ENCODE assay signal across 1 cellular context in the genomic region with DNA sequence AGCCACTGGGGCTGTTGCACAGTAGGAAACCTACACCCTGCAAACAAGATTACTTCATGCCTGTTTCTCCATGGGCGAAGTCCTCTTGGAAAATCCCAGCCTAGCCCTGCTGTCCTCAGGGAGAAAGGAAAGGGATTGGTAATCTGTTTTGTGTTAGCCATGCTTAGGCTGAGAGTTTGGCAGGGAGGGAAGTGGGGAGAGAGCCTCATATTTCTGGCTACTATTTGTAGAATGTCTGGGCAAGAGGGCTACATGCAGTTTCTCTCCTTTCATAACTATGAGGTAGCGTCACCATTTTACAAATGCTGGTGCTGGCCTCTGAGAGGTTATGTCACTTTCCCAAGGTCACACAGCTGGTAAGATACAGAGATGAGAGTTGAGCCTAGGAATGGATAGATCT.
TF ChIP-seq lines count a peak whose summit lies in the region.

No MANE protein-coding gene starts in this region.

TF ChIP-seq in K562, 482 proteins besides CTCF, POLR2A, EP300 and RAD21:
- TF ChIP-seq ZFP36 (IDR thresholded peaks at IDR 0.05; ENCODE audit: low read depth, low read length, partially characterized antibody), result peak; percentile 45
- no peak for TF ChIP-seq MEF2A (IDR thresholded peaks at IDR 0.05; ENCODE audit: control insufficient read depth, low read depth, low read length)
- TF ChIP-seq RBM25 (IDR thresholded peaks at IDR 0.05; ENCODE audit: low read depth, low read length, severe bottlenecking), result peak; percentile 9
- no peak for TF ChIP-seq CCAR2 (IDR thresholded peaks at IDR 0.05; ENCODE audit: low read depth, low read length)
TF ChIP-seq in K562: peak in this region for 2.
